Comparison of ENCODE assay signal across 25 cellular contexts in the genomic region with DNA sequence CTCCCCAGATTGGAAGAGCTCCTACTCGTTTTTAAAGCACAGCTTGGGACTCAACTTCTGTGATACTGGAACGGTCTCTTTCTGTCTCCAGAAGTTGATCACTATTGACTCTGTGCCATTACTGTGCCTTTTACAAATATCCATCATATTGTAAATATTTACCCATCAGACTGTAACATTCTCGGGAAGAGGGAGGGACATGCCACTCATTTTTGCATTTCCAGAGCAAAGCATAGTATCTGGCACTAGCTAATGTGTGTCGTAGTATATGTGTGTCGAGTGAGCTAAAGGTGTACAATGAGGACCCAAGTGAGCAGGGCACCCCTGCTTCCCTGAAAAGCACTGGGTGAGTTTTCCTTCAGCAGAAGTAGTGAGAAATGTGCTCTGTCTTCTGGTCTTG. TPM values are rescaled to one million over a fixed set of nuclear protein-coding genes. Genes with fewer than 3 reads are reported as not detected.
"Had no signal": no experiment of that assay in that cellular context is flagged by ENCODE, and none has a peak within 500 bp of the region (broad histone marks: within the 10 kb centered on the region; RNA-seq: fewer than 3 reads in every experiment).

No MANE protein-coding gene starts in this region.

- DNase-seq: activated B cell treated with CpG ODN at 0.5 μM for 24 hours; activated CD4-positive, alpha-beta T cell treated with anti-CD3 and anti-CD28 coated beads for 36 hours; activated CD4-positive, alpha-beta T cell treated with anti-CD3 and anti-CD28 coated beads, Interleukin-2, amount 50 U/mL, for 48 hours; activated CD8-positive, alpha-beta memory T cell treated with anti-CD3 and anti-CD28 coated beads, Interleukin-2, amount 50 U/mL, for 48 hours; activated naive CD4-positive, alpha-beta T cell; activated naive CD8-positive, alpha-beta T cell treated with anti-CD3 and anti-CD28 coated beads for 36 hours; activated T-cell treated with anti-CD3 and anti-CD28 coated beads, Interleukin-2, amount 50 U/mL, for 4 hours; endodermal cell; esophagus squamous epithelium; heart left ventricle; lower lobe of right lung; naive thymus-derived CD8-positive, alpha-beta T cell; stimulated activated CD4-positive, alpha-beta T cell treated with anti-CD3 and anti-CD28 coated beads, Interleukin-4, amount 100 ng/mL, for 24 hours; stimulated activated naive CD4-positive, alpha-beta T cell treated with Interleukin-2 at 50 U/mL for 16 hours; T-helper 1 cell had no signal

- H3K36me3 ChIP-seq: esophagus squamous epithelium, gastroesophageal sphincter, heart left ventricle, lower lobe of right lung, right atrium auricular region, thoracic aorta had no signal

- H3K4me1 Mint-ChIP-seq: activated B cell treated with CpG ODN at 0.5 μM for 24 hours; activated CD4-positive, alpha-beta T cell treated with anti-CD3 and anti-CD28 coated beads for 36 hours; activated naive CD8-positive, alpha-beta T cell treated with anti-CD3 and anti-CD28 coated beads for 36 hours had no signal

- H3K27ac ChIP-seq: coronary artery, esophagus squamous epithelium, gastroesophageal sphincter, heart left ventricle, lower lobe of right lung, right atrium auricular region, thoracic aorta had no signal

- H3K4me3 ChIP-seq: coronary artery, esophagus squamous epithelium, gastroesophageal sphincter, heart left ventricle, lower lobe of right lung, right atrium auricular region, thoracic aorta had no signal

- H3K36me3 Mint-ChIP-seq: activated naive CD8-positive, alpha-beta T cell treated with anti-CD3 and anti-CD28 coated beads for 36 hours; naive thymus-derived CD8-positive, alpha-beta T cell had no signal

- H3K4me3 Mint-ChIP-seq: activated B cell treated with CpG ODN at 0.5 μM for 24 hours; activated CD4-positive, alpha-beta T cell treated with anti-CD3 and anti-CD28 coated beads for 36 hours; activated naive CD8-positive, alpha-beta T cell treated with anti-CD3 and anti-CD28 coated beads for 36 hours; activated T-cell treated with anti-CD3 and anti-CD28 coated beads, Interleukin-2, amount 50 U/mL, for 4 hours; endodermal cell; naive thymus-derived CD8-positive, alpha-beta T cell had no signal

- ATAC-seq: activated CD4-positive, alpha-beta T cell treated with anti-CD3 and anti-CD28 coated beads for 36 hours; activated T-cell treated with anti-CD3 and anti-CD28 coated beads, Interleukin-2, amount 50 U/mL, for 4 hours; gastroesophageal sphincter; heart left ventricle; naive thymus-derived CD8-positive, alpha-beta T cell had no signal

- H3K9me3 Mint-ChIP-seq: activated B cell treated with CpG ODN at 0.5 μM for 24 hours; activated naive CD8-positive, alpha-beta T cell treated with anti-CD3 and anti-CD28 coated beads for 36 hours; activated T-cell treated with anti-CD3 and anti-CD28 coated beads, Interleukin-2, amount 50 U/mL, for 4 hours; activated T-helper 2 cell treated with anti-CD3 and anti-CD28 coated beads, Interferon-gamma antibody, Interleukin-2, Interleukin-4, amounts not matched to agents 10 μg/mL and 5 μg/mL and 100 μg/mL, durations not matched to agents 14 hours and 24 hours and 36 hours; endodermal cell; naive thymus-derived CD8-positive, alpha-beta T cell had no signal

- H3K4me1 ChIP-seq: gastroesophageal sphincter, lower lobe of right lung, right atrium auricular region had no signal

- H3K27ac Mint-ChIP-seq: activated B cell treated with CpG ODN at 0.5 μM for 24 hours; activated CD4-positive, alpha-beta T cell treated with anti-CD3 and anti-CD28 coated beads for 36 hours; activated naive CD8-positive, alpha-beta T cell treated with anti-CD3 and anti-CD28 coated beads for 36 hours; activated T-helper 2 cell treated with anti-CD3 and anti-CD28 coated beads, Interferon-gamma antibody, Interleukin-2, Interleukin-4, amounts not matched to agents 10 μg/mL and 5 μg/mL and 100 μg/mL, durations not matched to agents 14 hours and 24 hours and 36 hours; endodermal cell; naive thymus-derived CD8-positive, alpha-beta T cell; progenitor cell of endocrine pancreas had no signal

- H3K9me3 ChIP-seq: esophagus squamous epithelium, gastroesophageal sphincter, heart left ventricle, lower lobe of right lung, right atrium auricular region, thoracic aorta had no signal

- H3K27me3 Mint-ChIP-seq: activated naive CD8-positive, alpha-beta T cell treated with anti-CD3 and anti-CD28 coated beads for 36 hours had no signal

RNA-seq across cellular contexts. Expression of gene GSG1, which starts 24.0 kb away (rescaled TPM):
- total RNA-seq: activated B cell treated with CpG ODN at 0.5 μM for 24 hours; activated CD4-positive, alpha-beta T cell treated with anti-CD3 and anti-CD28 coated beads for 36 hours; activated CD8-positive, alpha-beta memory T cell treated with anti-CD3 and anti-CD28 coated beads for 36 hours; activated naive CD8-positive, alpha-beta T cell treated with anti-CD3 and anti-CD28 coated beads for 36 hours; activated T-cell treated with anti-CD3 and anti-CD28 coated beads, Interleukin-2, amount 50 U/mL, for 4 hours; activated T-helper 2 cell treated with anti-CD3 and anti-CD28 coated beads, Interferon-gamma antibody, Interleukin-2, Interleukin-4, amounts not matched to agents 10 μg/mL and 5 μg/mL and 100 μg/mL, durations not matched to agents 14 hours and 24 hours and 36 hours; bronchial epithelial cell; esophagus squamous epithelium; gastroesophageal sphincter; heart left ventricle; lower lobe of right lung; mesenteric fat pad; naive thymus-derived CD8-positive, alpha-beta T cell; right atrium auricular region; thoracic aorta; ureter had no signal
